In genomic region chr11:108500169-108500568, GRCh38 we compare ENCODE assay signal across 1 cellular context.
TF ChIP-seq lines count a peak whose summit lies in the region.

No MANE protein-coding gene starts in this region.

TF ChIP-seq in K562, 482 proteins besides CTCF, POLR2A, EP300 and RAD21:
- TF ChIP-seq ZNF707 (CRISPR knock-in tag; conservative IDR thresholded peaks at IDR 0.05) (no peak), BRD9 (IDR thresholded peaks at IDR 0.05; ENCODE audit: low read depth, partially characterized antibody) (no peak), POLR3A (IDR thresholded peaks at IDR 0.05; ENCODE audit: borderline replicate concordance, extremely low read depth, insufficient read depth, insufficient read length) (no peak), ZNF586 (CRISPR knock-in tag; conservative IDR thresholded peaks at IDR 0.05) (no peak), RERE (CRISPR knock-in tag; IDR thresholded peaks at IDR 0.05; ENCODE audit: borderline replicate concordance) (no peak), PPARD (CRISPR knock-in tag; IDR thresholded peaks at IDR 0.05) (no peak), ZNF76 (CRISPR knock-in tag; IDR thresholded peaks at IDR 0.05; ENCODE audit: borderline replicate concordance) (no peak), RFX5 (IDR thresholded peaks at IDR 0.05; ENCODE audit: low read depth, low read length) (no peak), STAT6 (CRISPR knock-in tag; IDR thresholded peaks at IDR 0.05) (no peak), HNRNPLL (IDR thresholded peaks at IDR 0.05; ENCODE audit: low read depth, low read length, poor library complexity, severe bottlenecking) (no peak), HNRNPK (IDR thresholded peaks at IDR 0.05; ENCODE audit: low read depth, low read length, poor library complexity, severe bottlenecking) (no peak), IFI16 (CRISPR knock-in tag; IDR thresholded peaks at IDR 0.05) (no peak)
